ENCODE assay signal across 17 cellular contexts in genomic region chr21:45048026-45048698, GRCh38.
"Had no signal": no experiment of that assay in that cellular context is flagged by ENCODE, and none has a peak within 500 bp of the region (broad histone marks: within the 10 kb centered on the region; RNA-seq: fewer than 3 reads in every experiment).

No MANE protein-coding gene starts in this region.

- H3K4me3 ChIP-seq: transverse colon had no signal

- H3K9me3 ChIP-seq: transverse colon had no signal

- H3K36me3 Mint-ChIP-seq: activated CD8-positive, alpha-beta memory T cell treated with anti-CD3 and anti-CD28 coated beads, Interleukin-2, amount 10 ng/mL, durations not matched to agents 7 days and 5 days; activated naive CD8-positive, alpha-beta T cell treated with anti-CD3 and anti-CD28 coated beads, Interleukin-2, amount 10 ng/mL, durations not matched to agents 7 days and 5 days; brain had no signal

- ATAC-seq: activated CD8-positive, alpha-beta memory T cell treated with anti-CD3 and anti-CD28 coated beads, Interleukin-2, amount 10 ng/mL, durations not matched to agents 7 days and 5 days had no signal

- H3K4me3 Mint-ChIP-seq: activated B cell treated with CpG ODN at 0.5 μM for 24 hours; activated CD4-positive, alpha-beta memory T cell treated with anti-CD3 and anti-CD28 coated beads, Interleukin-2, amount 10 ng/mL, durations not matched to agents 7 days and 5 days; activated CD8-positive, alpha-beta memory T cell treated with anti-CD3 and anti-CD28 coated beads, Interleukin-2, amount 10 ng/mL, durations not matched to agents 7 days and 5 days; activated naive CD8-positive, alpha-beta T cell treated with anti-CD3 and anti-CD28 coated beads, Interleukin-2, amount 10 ng/mL, durations not matched to agents 7 days and 5 days; brain; nephron progenitor cell; T-helper 2 cell treated with Interferon-gamma antibody and Interleukin-4, amounts not matched to agents 5 μg/mL and 100 μg/mL, for 36 hours had no signal

- DNase-seq: activated B cell treated with CpG ODN at 0.5 μM for 24 hours; activated CD4-positive, alpha-beta memory T cell treated with anti-CD3 and anti-CD28 coated beads, Interleukin-2, amount 10 ng/mL, durations not matched to agents 7 days and 5 days; activated CD4-positive, alpha-beta T cell treated with anti-CD3 and anti-CD28 coated beads for 4 hours; activated CD8-positive, alpha-beta memory T cell treated with anti-CD3 and anti-CD28 coated beads, Interleukin-2, amount 10 ng/mL, durations not matched to agents 7 days and 5 days; activated naive CD4-positive, alpha-beta T cell treated with Interleukin-2 at 50 U/mL for 16 hours; activated naive CD8-positive, alpha-beta T cell treated with anti-CD3 and anti-CD28 coated beads, Interleukin-2, amount 10 ng/mL, durations not matched to agents 7 days and 5 days; amygdala; caudate nucleus; left cardiac atrium; midbrain; nephron progenitor cell; occipital lobe; stimulated activated CD4-positive, alpha-beta T cell treated with anti-CD3 and anti-CD28 coated beads, Interleukin-2, amount 100 ng/mL, for 24 hours; stimulated activated naive CD4-positive, alpha-beta T cell treated with Interleukin-2 at 50 U/mL for 16 hours; transverse colon had no signal

- H3K4me1 ChIP-seq: transverse colon had no signal

- H3K36me3 ChIP-seq: transverse colon had no signal

- H3K27ac Mint-ChIP-seq: activated B cell treated with CpG ODN at 0.5 μM for 24 hours; activated CD4-positive, alpha-beta memory T cell treated with anti-CD3 and anti-CD28 coated beads, Interleukin-2, amount 10 ng/mL, durations not matched to agents 7 days and 5 days; activated CD8-positive, alpha-beta memory T cell treated with anti-CD3 and anti-CD28 coated beads, Interleukin-2, amount 10 ng/mL, durations not matched to agents 7 days and 5 days; activated naive CD8-positive, alpha-beta T cell treated with anti-CD3 and anti-CD28 coated beads, Interleukin-2, amount 10 ng/mL, durations not matched to agents 7 days and 5 days; brain; nephron progenitor cell; T-helper 2 cell treated with Interferon-gamma antibody and Interleukin-4, amounts not matched to agents 5 μg/mL and 100 μg/mL, for 36 hours had no signal

- H3K4me1 Mint-ChIP-seq: activated B cell treated with CpG ODN at 0.5 μM for 24 hours; activated CD4-positive, alpha-beta memory T cell treated with anti-CD3 and anti-CD28 coated beads, Interleukin-2, amount 10 ng/mL, durations not matched to agents 7 days and 5 days; activated CD8-positive, alpha-beta memory T cell treated with anti-CD3 and anti-CD28 coated beads, Interleukin-2, amount 10 ng/mL, durations not matched to agents 7 days and 5 days; activated naive CD8-positive, alpha-beta T cell treated with anti-CD3 and anti-CD28 coated beads, Interleukin-2, amount 10 ng/mL, durations not matched to agents 7 days and 5 days had no signal
